ENCODE assay signal across 1 cellular context in the genomic region with DNA sequence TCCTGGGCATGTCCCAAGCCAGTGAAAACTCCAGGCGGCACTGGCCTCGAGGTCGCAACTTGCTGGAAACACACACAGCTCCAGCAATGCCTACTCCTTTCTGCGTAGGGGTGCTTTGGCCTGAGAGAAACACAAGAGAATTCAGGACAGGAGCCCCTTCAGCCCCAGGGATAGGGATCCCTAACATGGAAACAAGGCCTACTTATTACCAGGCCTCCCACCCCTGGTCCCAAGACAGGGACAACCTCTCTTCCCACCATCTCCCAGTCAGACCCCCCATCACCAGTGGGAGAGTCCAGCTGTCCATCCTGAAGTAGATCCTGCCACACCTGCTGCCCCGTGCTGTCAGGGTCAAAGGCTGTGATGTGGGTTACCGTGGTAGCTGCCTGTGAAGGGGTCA.
TF ChIP-seq lines count a peak whose summit lies in the region.

No MANE protein-coding gene starts in this region.

TF ChIP-seq in GM12878, 131 proteins besides CTCF, POLR2A, EP300 and RAD21:
- TF ChIP-seq MYC (IDR thresholded peaks at IDR 0.05; ENCODE audit: insufficient read depth, insufficient read length, insufficient replicate concordance, low read length, severe bottlenecking) (no peak), HDAC6 (IDR thresholded peaks at IDR 0.05; ENCODE audit: unreplicated experiment) (no peak), KAT2A (conservative IDR thresholded peaks at IDR 0.05; ENCODE audit: control insufficient read depth, low read depth, low read length) (no peak)
